In genomic region chr9:94944623-94945022, GRCh38 we compare ENCODE assay signal across 17 cellular contexts.
A peak's percentile ranks its signal among the peaks of the same experiment; 100 is the strongest.
DNase-seq lines count a peak whose midpoint lies in the region; ATAC-seq, FAIRE-seq and TF ChIP-seq lines count a peak whose summit lies in the region.
"Had no signal": no experiment of that assay in that cellular context is flagged by ENCODE, and none has a peak within 500 bp of the region (broad histone marks: within the 10 kb centered on the region; RNA-seq: fewer than 3 reads in every experiment).

No MANE protein-coding gene starts in this region.

- FAIRE-seq in D721Med (lab: Jason Lieb, UNC), result no peak

- intact Hi-C loops in mammary epithelial cell (cut with micrococcal nuclease), result loop anchor here (2.0 to 10.0 kb wide), 2 partner anchors 62 to 160 kb away; no protein-coding TSS in a partner anchor

- peak overlapping the region; percentile 53 for H3K27ac ChIP-seq in mammary epithelial cell (ENCODE audit: insufficient read depth, low read depth, low read length)
- H3K27ac ChIP-seq in gastroesophageal sphincter, result peak overlapping the region in 3 of 4 donors; percentile 8 to 68 (median 28)
- H3K27ac ChIP-seq in smooth muscle cell (ENCODE audit: low read depth), result peak overlapping the region; percentile 88
- H3K27ac ChIP-seq: SK-N-MC had no signal

- no peak for ATAC-seq in gastroesophageal sphincter

- H3K4me3 ChIP-seq in mammary epithelial cell (replicated peaks in 1 of 3; ENCODE audit: insufficient read depth in 1 of 3, low read depth in 2 of 3, low read length in 3 of 3) (no peak overlapping the region), gastroesophageal sphincter (no peak overlapping the region), smooth muscle cell (no peak overlapping the region), H7 (ENCODE audit: insufficient read depth, low read depth, low read length) (no peak overlapping the region)
- H3K4me3 ChIP-seq: left lung, ovary, SK-N-MC, tibial artery had no signal

- dilution Hi-C loops in mammary epithelial cell (cut with HindIII; ENCODE audit: low sequenced_read_pairs), result no loop called here

- H3K79me2 ChIP-seq in mammary epithelial cell (ENCODE audit: insufficient read depth, low read length) (no peaks in the 10 kb centered on the region), smooth muscle cell (ENCODE audit: low read depth) (peaks cover 11% of the 10 kb centered on the region)

- H3K4me1 ChIP-seq in mammary epithelial cell (ENCODE audit: insufficient read depth, low read length) (peaks cover 36% of the 10 kb centered on the region), gastroesophageal sphincter (peaks cover 0 to 19% (median 5%) of the 10 kb centered on the region in 3 donors), smooth muscle cell (ENCODE audit: low read depth) (peaks cover 16% of the 10 kb centered on the region)

- TF ChIP-seq CTCF in mammary epithelial cell (conservative IDR thresholded peaks at IDR 0.05 in 1 of 2, IDR thresholded peaks at IDR 0.05 in 1 of 2; ENCODE audit: extremely low read depth in 1 of 2, insufficient read depth in 1 of 2, low read depth in 1 of 2, low read length in 2 of 2) (no peak), gastroesophageal sphincter (IDR thresholded peaks at IDR 0.05) (no peak), smooth muscle cell (IDR thresholded peaks at IDR 0.05; ENCODE audit: borderline replicate concordance, insufficient read depth, poor library complexity, severe bottlenecking) (no peak), D721Med (IDR thresholded peaks at IDR 0.05; ENCODE audit: insufficient read depth, missing control alignments) (no peak)

- TF ChIP-seq POLR2A in gastroesophageal sphincter (IDR thresholded peaks at IDR 0.05), result no peak

- CTCF ChIA-PET in mammary epithelial cell (lab: Charles Lee; ENCODE audit: low non-redundant PET), result no interaction called here

- H4K20me1 ChIP-seq in mammary epithelial cell (ENCODE audit: insufficient read depth, low read length), result no peaks in the 10 kb centered on the region
- no peaks in the 10 kb centered on the region for H4K20me1 ChIP-seq in smooth muscle cell (ENCODE audit: low read depth)

- TF ChIP-seq EP300 in gastroesophageal sphincter (IDR thresholded peaks at IDR 0.05), result no peak

- WGBS in mammary epithelial cell (ENCODE audit: low coverage, missing lambda C conversion rate), result 100% methylated on average over 1 of the region's 1 CpG
- WGBS in gastroesophageal sphincter (ENCODE audit: low coverage in 1 of 2), 2 donors, result 100% methylated on average over 1 of the region's 1 CpG
- 100% methylated on average over 1 of the region's 1 CpG for WGBS in smooth muscle cell (ENCODE audit: low lambda C conversion rate)

- DNase-seq in LHCN-M2 (ENCODE audit: low read depth) (peak; percentile 21), mammary epithelial cell (no peak), smooth muscle cell (lab: John Stamatoyannopoulos, UW; ENCODE audit: unreplicated experiment) (no peak), H7 (no peak), D721Med (ENCODE audit: insufficient read length, low spot score) (no peak), pons (ENCODE audit: low spot score) (no peak)
- no peak for DNase-seq in stimulated activated CD4-positive, alpha-beta T cell treated with anti-CD3 and anti-CD28 coated beads, Interleukin-15, amount 100 ng/mL, for 24 hours
- DNase-seq: activated CD4-positive, alpha-beta T cell treated with anti-CD3 and anti-CD28 coated beads for 1 hour; activated naive CD4-positive, alpha-beta T cell; BE2C; Calu3; left lung; NCI-H1930; ovary; tibial artery had no signal

- no peak overlapping the region for H2AFZ ChIP-seq in mammary epithelial cell (ENCODE audit: low read depth, low read length)
- no peak overlapping the region for H2AFZ ChIP-seq in smooth muscle cell (ENCODE audit: low read depth)

- H3K9me3 ChIP-seq in mammary epithelial cell (replicated peaks; ENCODE audit: insufficient read depth, low read length) (no peaks in the 10 kb centered on the region), gastroesophageal sphincter (no peaks in the 10 kb centered on the region), smooth muscle cell (replicated peaks; ENCODE audit: low read depth) (no peaks in the 10 kb centered on the region)
- H3K9me3 ChIP-seq: BE2C, left lung, ovary, tibial artery had no signal

- H3K27me3 ChIP-seq in mammary epithelial cell (ENCODE audit: insufficient read depth, low read length) (no peaks in the 10 kb centered on the region), gastroesophageal sphincter (no peaks in the 10 kb centered on the region), smooth muscle cell (ENCODE audit: low read depth) (no peaks in the 10 kb centered on the region), H7 (ENCODE audit: control insufficient read depth, insufficient read depth, low read length) (no peaks in the 10 kb centered on the region)
- H3K27me3 ChIP-seq: BE2C, left lung, ovary, tibial artery had no signal

- H3K9ac ChIP-seq in mammary epithelial cell (ENCODE audit: insufficient read depth, low read length) (no peak overlapping the region), smooth muscle cell (ENCODE audit: low read depth) (no peak overlapping the region)

- peaks cover 17% of the 10 kb centered on the region for H3F3A ChIP-seq in smooth muscle cell (ENCODE audit: low read depth)

- in situ Hi-C loops in mammary epithelial cell (cut with MboI; ENCODE audit: low sequenced_read_pairs in 2 of 2), result no loop called here

- no TSS peak for BruUV-seq in mammary epithelial cell (replicated peaks; lab: Mats Ljungman, UMichigan)

- H3K4me2 ChIP-seq in mammary epithelial cell (ENCODE audit: insufficient read depth, low read depth, low read length), result no peak overlapping the region
- H3K4me2 ChIP-seq in smooth muscle cell, result no peak overlapping the region

- H3K36me3 ChIP-seq in mammary epithelial cell (ENCODE audit: insufficient read depth, low read length), result no peaks in the 10 kb centered on the region
- H3K36me3 ChIP-seq in gastroesophageal sphincter, result no peaks in the 10 kb centered on the region
- H3K36me3 ChIP-seq in smooth muscle cell (ENCODE audit: low read depth), result no peaks in the 10 kb centered on the region
- H3K36me3 ChIP-seq in H7 (replicated peaks; ENCODE audit: control insufficient read depth, insufficient read depth, low read length), result no peaks in the 10 kb centered on the region
- H3K36me3 ChIP-seq: left lung, ovary, tibial artery had no signal

Comparison
In these comparisons a context has a peak if more than half of its experiments do, and no peak if none do; other contexts are left out.
1. H3K27ac ChIP-seq: peak in every context shown above with its lines; median percentile 88 in smooth muscle cell; 53 in mammary epithelial cell; 28 in gastroesophageal sphincter.